19 cellular contexts compared by ENCODE assay signal in genomic region chr12:128763395-128763794, GRCh38.
DNase-seq lines count a peak whose midpoint lies in the region; ATAC-seq and TF ChIP-seq lines count a peak whose summit lies in the region.
"Had no signal": no experiment of that assay in that cellular context is flagged by ENCODE, and none has a peak within 500 bp of the region (broad histone marks: within the 10 kb centered on the region; RNA-seq: fewer than 3 reads in every experiment).

No MANE protein-coding gene starts in this region.

- BruUV-seq in PC-3 (replicated peaks; lab: Mats Ljungman, UMichigan): no TSS peak

- H3K36me3 ChIP-seq in PC-3 (ENCODE audit: low read depth, low read length): no peaks in the 10 kb centered on the region
- H3K36me3 ChIP-seq: BLaER1, SJSA1 had no signal

- peaks cover 0 to 3% (median 2%) of the 10 kb centered on the region in 3 donors for H3K27me3 Mint-ChIP-seq in immature natural killer cell (ENCODE audit: low read depth in 3 of 3)

- peaks cover 0 to 3% (median 0%) of the 10 kb centered on the region in 3 donors for H3K36me3 Mint-ChIP-seq in immature natural killer cell
- no peaks in the 10 kb centered on the region for H3K36me3 Mint-ChIP-seq in stimulated activated effector memory CD8-positive, alpha-beta T cell treated with anti-CD3 and anti-CD28 coated beads, Interleukin-12 subunit alpha, Interleukin-12 subunit beta, amount 100 ng/mL, for 72 hours

- H3K27me3 ChIP-seq in PC-3 (ENCODE audit: low read length): peaks cover 90% of the 10 kb centered on the region
- H3K27me3 ChIP-seq: BLaER1, SJSA1 had no signal

- H2AFZ ChIP-seq in PC-3 (ENCODE audit: low read length): no peak overlapping the region

- in situ Hi-C loops in SK-MEL-5 (cut with HindIII; ENCODE audit: low pct_unique_long_range_greater_than_20kb, low sequenced_read_pairs): no loop called here
- in situ Hi-C loops in GM13977 (cut with MboI; ENCODE audit: low pct_unique_long_range_greater_than_20kb, low sequenced_read_pairs, unreplicated experiment): no loop called here

- H3F3A ChIP-seq in PC-3 (ENCODE audit: low read length, unreplicated experiment): no peaks in the 10 kb centered on the region

- POLR2A ChIA-PET in PC-3 (lab: Charles Lee; ENCODE audit: unreplicated experiment): no interaction called here

- CTCF ChIA-PET in PC-3 (lab: Charles Lee): no interaction called here

- no peak overlapping the region for H3K27ac ChIP-seq in PC-3 (ENCODE audit: low read length)
- H3K27ac ChIP-seq: BLaER1, KMS-11, SJSA1 had no signal

- peak overlapping the region; percentile 69 to 95 (median 92) for H3K27ac Mint-ChIP-seq in immature natural killer cell
- H3K27ac Mint-ChIP-seq in stimulated activated effector memory CD8-positive, alpha-beta T cell treated with anti-CD3 and anti-CD28 coated beads, Interleukin-12 subunit alpha, Interleukin-12 subunit beta, amount 100 ng/mL, for 72 hours: peak overlapping the region; percentile 79

- peak; percentile 88 for ATAC-seq in stimulated activated effector memory CD8-positive, alpha-beta T cell treated with anti-CD3 and anti-CD28 coated beads, Interleukin-12 subunit alpha, Interleukin-12 subunit beta, amount 100 ng/mL, for 72 hours
- no peak for ATAC-seq in PC-3

- H3K4me2 ChIP-seq in PC-3 (ENCODE audit: low read length): no peak overlapping the region
- H3K4me2 ChIP-seq: BLaER1, KMS-11 had no signal

- no peaks in the 10 kb centered on the region for H3K9me3 ChIP-seq in PC-3 (ENCODE audit: low read length)
- H3K9me3 ChIP-seq: BLaER1, SJSA1 had no signal

- intact Hi-C loops in PC-3 (cut with micrococcal nuclease): no loop called here

- no peaks in the 10 kb centered on the region for H3K79me2 ChIP-seq in PC-3 (ENCODE audit: low read length)

- H3K4me3 ChIP-seq in PC-3 (ENCODE audit: low read length): no peak overlapping the region
- H3K4me3 ChIP-seq: BLaER1, SJSA1 had no signal

- DNase-seq in stimulated activated CD8-positive, alpha-beta memory T cell treated with anti-CD3 and anti-CD28 coated beads, Interleukin-12 subunit alpha, Interleukin-12 subunit beta, amount 100 ng/mL, for 4 hours (ENCODE audit: low read depth): peak; percentile 12
- no peak for DNase-seq in stimulated activated CD8-positive, alpha-beta memory T cell treated with anti-CD3 and anti-CD28 coated beads, Interleukin-4, amount 100 ng/mL, for 48 hours
- peak; percentile 10 for DNase-seq in SK-MEL-5 (ENCODE audit: low read depth, low spot score)
- DNase-seq in immature natural killer cell: peak; percentile 80 to 84 (median 82)
- DNase-seq in stimulated activated effector memory CD8-positive, alpha-beta T cell treated with anti-CD3 and anti-CD28 coated beads, Interleukin-12 subunit alpha, Interleukin-12 subunit beta, amount 100 ng/mL, for 72 hours (ENCODE audit: low spot score in 2 of 2): no peak
- no peak for DNase-seq in activated CD4-positive, alpha-beta T cell treated with anti-CD3 and anti-CD28 coated beads for 4 hours
- no peak for DNase-seq in GM13977 (ENCODE audit: low spot score)
- no peak for DNase-seq in PC-3
- DNase-seq: DMS53, NCI-H1092, NCI-H146, NCI-H2029 treated with DMSO at 0.1 percent for 48 hours, NCI-H226, NCI-H524, NCI-H82, SW 1271 had no signal

- TF ChIP-seq CTCF in GM13977 (IDR thresholded peaks at IDR 0.05; ENCODE audit: extremely low read depth, insufficient read depth, missing control alignments): no peak
- no peak for TF ChIP-seq CTCF in PC-3 (conservative IDR thresholded peaks at IDR 0.05; ENCODE audit: low read depth, low read length)

- no peaks in the 10 kb centered on the region for H4K20me1 ChIP-seq in PC-3 (ENCODE audit: low read length)
- H4K20me1 ChIP-seq: BLaER1 had no signal

- no peak overlapping the region for H3K9ac ChIP-seq in PC-3 (ENCODE audit: low read length)
- H3K9ac ChIP-seq: BLaER1, KMS-11 had no signal

- H3K4me1 ChIP-seq in PC-3 (ENCODE audit: insufficient read depth, low read length): no peaks in the 10 kb centered on the region
- H3K4me1 ChIP-seq: BLaER1, SJSA1 had no signal

- no peaks in the 10 kb centered on the region for H3K9me2 ChIP-seq in PC-3 (replicated peaks; ENCODE audit: low read length)

- no peaks in the 10 kb centered on the region for H3K9me3 Mint-ChIP-seq in immature natural killer cell
- no peaks in the 10 kb centered on the region for H3K9me3 Mint-ChIP-seq in stimulated activated effector memory CD8-positive, alpha-beta T cell treated with anti-CD3 and anti-CD28 coated beads, Interleukin-12 subunit alpha, Interleukin-12 subunit beta, amount 100 ng/mL, for 72 hours

- H3K4me1 Mint-ChIP-seq in immature natural killer cell: peaks cover 32 to 35% of the 10 kb centered on the region in 2 donors
- H3K4me1 Mint-ChIP-seq in stimulated activated effector memory CD8-positive, alpha-beta T cell treated with anti-CD3 and anti-CD28 coated beads, Interleukin-12 subunit alpha, Interleukin-12 subunit beta, amount 100 ng/mL, for 72 hours: peaks cover 10% of the 10 kb centered on the region

- peak overlapping the region; percentile 66 to 74 (median 70) for H3K4me3 Mint-ChIP-seq in immature natural killer cell
- no peak overlapping the region for H3K4me3 Mint-ChIP-seq in stimulated activated effector memory CD8-positive, alpha-beta T cell treated with anti-CD3 and anti-CD28 coated beads, Interleukin-12 subunit alpha, Interleukin-12 subunit beta, amount 100 ng/mL, for 72 hours

Comparison
In these comparisons a context has a peak if more than half of its experiments do, and no peak if none do; other contexts are left out.
1. DNase-seq: peak in stimulated activated CD8-positive, alpha-beta memory T cell treated with anti-CD3 and anti-CD28 coated beads, Interleukin-12 subunit alpha, Interleukin-12 subunit beta, amount 100 ng/mL, for 4 hours (single experiment), SK-MEL-5 (single experiment) and immature natural killer cell (3 of 3); none in stimulated activated CD8-positive, alpha-beta memory T cell treated with anti-CD3 and anti-CD28 coated beads, Interleukin-4, amount 100 ng/mL, for 48 hours (single experiment), stimulated activated effector memory CD8-positive, alpha-beta T cell treated with anti-CD3 and anti-CD28 coated beads, Interleukin-12 subunit alpha, Interleukin-12 subunit beta, amount 100 ng/mL, for 72 hours (0 of 2), activated CD4-positive, alpha-beta T cell treated with anti-CD3 and anti-CD28 coated beads for 4 hours (0 of 2), GM13977 (single experiment) and PC-3 (single experiment).